Comparison of ENCODE assay signal across 8 cellular contexts in genomic region chr17:29042679-29043538, GRCh38. TPM values are rescaled to one million over a fixed set of nuclear protein-coding genes. Genes with fewer than 3 reads are reported as not detected.
DNase-seq lines count a peak whose midpoint lies in the region; ATAC-seq lines count a peak whose summit lies in the region.

A gene with protein sequence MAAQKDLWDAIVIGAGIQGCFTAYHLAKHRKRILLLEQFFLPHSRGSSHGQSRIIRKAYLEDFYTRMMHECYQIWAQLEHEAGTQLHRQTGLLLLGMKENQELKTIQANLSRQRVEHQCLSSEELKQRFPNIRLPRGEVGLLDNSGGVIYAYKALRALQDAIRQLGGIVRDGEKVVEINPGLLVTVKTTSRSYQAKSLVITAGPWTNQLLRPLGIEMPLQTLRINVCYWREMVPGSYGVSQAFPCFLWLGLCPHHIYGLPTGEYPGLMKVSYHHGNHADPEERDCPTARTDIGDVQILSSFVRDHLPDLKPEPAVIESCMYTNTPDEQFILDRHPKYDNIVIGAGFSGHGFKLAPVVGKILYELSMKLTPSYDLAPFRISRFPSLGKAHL (plus strand): TSS chr17:29043141. CDS start chr17:29043226, 85 bp downstream.

- DNase-seq in Right ventricle myocardium superior (no peak), cardiac septum (ENCODE audit: low spot score) (no peak), NCI-H748 (lab: John Stamatoyannopoulos, UW; ENCODE audit: unreplicated experiment) (peak; percentile 99), dermis microvascular lymphatic vessel endothelial cell (ENCODE audit: low read depth in 2 of 2) (peak; percentile 7 to 43), midbrain (lab: John Stamatoyannopoulos, UW) (peak; percentile 60), dedifferentiated amniotic fluid mesenchymal stem cell (ENCODE audit: extremely low spot score) (no peak)

- ATAC-seq in Right ventricle myocardium superior (ENCODE audit: poor library complexity) (peak; percentile 73), GM18519 (IDR thresholded peaks at IDR 0.05; ENCODE audit: low FRiP score, unreplicated experiment) (no peak), GM18907 (IDR thresholded peaks at IDR 0.05; ENCODE audit: unreplicated experiment) (no peak)

- intact Hi-C loops in Right ventricle myocardium superior (cut with DNase I) (no loop called here), cardiac septum (cut with DNase I) (no loop called here)

RNA-seq across cellular contexts. Expression of the gene that starts here (rescaled TPM):
- 1.00 TPM for total RNA-seq in Right ventricle myocardium superior
- total RNA-seq in cardiac septum, result 0.57 TPM
- 1.1 and 1.2 TPM in 2 replicates for total RNA-seq in dermis microvascular lymphatic vessel endothelial cell

Comparison
In these comparisons a context has a peak if more than half of its experiments do, and no peak if none do; other contexts are left out.
1. Peak in ATAC-seq in Right ventricle myocardium superior; RNA of the gene not detected or under 1 TPM.
2. DNase-seq: peak in NCI-H748 (single experiment), dermis microvascular lymphatic vessel endothelial cell (2 of 2) and midbrain (single experiment); none in Right ventricle myocardium superior (single experiment), cardiac septum (single experiment) and dedifferentiated amniotic fluid mesenchymal stem cell (single experiment).